Comparison of ENCODE assay signal across 32 cellular contexts in genomic region chr5:129912601-129913000, GRCh38. TPM values are rescaled to one million over a fixed set of nuclear protein-coding genes. Genes with fewer than 3 reads are reported as not detected.
"Had no signal": no experiment of that assay in that cellular context is flagged by ENCODE, and none has a peak within 500 bp of the region (broad histone marks: within the 10 kb centered on the region; RNA-seq: fewer than 3 reads in every experiment).

No MANE protein-coding gene starts in this region.

- H3K27ac Mint-ChIP-seq: activated B cell treated with CpG ODN at 0.5 μM for 24 hours; activated CD4-positive, alpha-beta memory T cell treated with anti-CD3 and anti-CD28 coated beads, Interleukin-2, amount 10 ng/mL, durations not matched to agents 7 days and 5 days; activated CD4-positive, alpha-beta T cell treated with anti-CD3 and anti-CD28 coated beads, Interleukin-2, amount 10 ng/mL, durations not matched to agents 24 days and 14 days; activated naive CD4-positive, alpha-beta T cell treated with anti-CD3 and anti-CD28 coated beads for 36 hours; activated naive CD4-positive, alpha-beta T cell treated with anti-CD3 and anti-CD28 coated beads, Interleukin-2, amount 50 U/mL, for 24 hours; activated naive CD8-positive, alpha-beta T cell treated with anti-CD3 and anti-CD28 coated beads for 36 hours; activated naive CD8-positive, alpha-beta T cell treated with anti-CD3 and anti-CD28 coated beads, Interleukin-2, amount 50 U/mL, for 24 hours; activated T-helper 1 cell treated with anti-CD3 and anti-CD28 coated beads, Interleukin-12 subunit alpha, Interleukin-12 subunit beta, Interleukin-2, Interleukin-4 antibody, amounts not matched to agents 30 ng/mL and 10 ng/mL and 1 ng/mL, durations not matched to agents 14 hours and 24 hours and 36 hours; activated T-helper 2 cell treated with anti-CD3 and anti-CD28 coated beads, Interferon-gamma antibody, Interleukin-2, Interleukin-4, amounts not matched to agents 10 μg/mL and 5 μg/mL and 100 μg/mL, durations not matched to agents 14 hours and 24 hours and 36 hours; T-helper 17 cell; T-helper 2 cell treated with Interferon-gamma antibody and Interleukin-4, amounts not matched to agents 5 μg/mL and 100 μg/mL, for 36 hours had no signal

- H3K27me3 ChIP-seq: adrenal gland, body of pancreas, colonic mucosa had no signal

- H3K4me3 Mint-ChIP-seq: activated B cell treated with CpG ODN at 0.5 μM for 24 hours; activated CD4-positive, alpha-beta memory T cell treated with anti-CD3 and anti-CD28 coated beads, Interleukin-2, amount 10 ng/mL, durations not matched to agents 7 days and 5 days; activated CD4-positive, alpha-beta T cell treated with anti-CD3 and anti-CD28 coated beads, Interleukin-2, amount 10 ng/mL, durations not matched to agents 24 days and 14 days; activated naive CD4-positive, alpha-beta T cell treated with anti-CD3 and anti-CD28 coated beads for 36 hours; activated naive CD4-positive, alpha-beta T cell treated with anti-CD3 and anti-CD28 coated beads, Interleukin-2, amount 50 U/mL, for 24 hours; activated naive CD8-positive, alpha-beta T cell treated with anti-CD3 and anti-CD28 coated beads for 36 hours; activated naive CD8-positive, alpha-beta T cell treated with anti-CD3 and anti-CD28 coated beads, Interleukin-2, amount 50 U/mL, for 24 hours; activated T-cell treated with anti-CD3 and anti-CD28 coated beads, Interleukin-2, amount 50 U/mL, for 4 hours; activated T-helper 1 cell treated with anti-CD3 and anti-CD28 coated beads, Interleukin-12 subunit alpha, Interleukin-12 subunit beta, Interleukin-2, Interleukin-4 antibody, amounts not matched to agents 30 ng/mL and 10 ng/mL and 1 ng/mL, durations not matched to agents 14 hours and 24 hours and 36 hours; T-helper 17 cell; T-helper 2 cell treated with Interferon-gamma antibody and Interleukin-4, amounts not matched to agents 5 μg/mL and 100 μg/mL, for 36 hours had no signal

- DNase-seq: activated B cell treated with CpG ODN at 0.5 μM for 24 hours; activated CD4-positive, alpha-beta memory T cell treated with anti-CD3 and anti-CD28 coated beads, Interleukin-2, amount 10 ng/mL, durations not matched to agents 7 days and 5 days; activated CD4-positive, alpha-beta T cell treated with anti-CD3 and anti-CD28 coated beads, Interleukin-2, amount 10 ng/mL, durations not matched to agents 24 days and 14 days; activated CD4-positive, alpha-beta T cell treated with anti-CD3 and anti-CD28 coated beads, Interleukin-2, amount 50 U/mL, for 4 hours; activated CD8-positive, alpha-beta memory T cell treated with anti-CD3 and anti-CD28 coated beads, Interleukin-2, amount 50 U/mL, for 48 hours; activated effector memory CD4-positive, alpha-beta T cell treated with anti-CD3 and anti-CD28 coated beads, Interleukin-2, amount 50 U/mL, for 16 hours; activated naive CD4-positive, alpha-beta T cell treated with anti-CD3 and anti-CD28 coated beads for 36 hours; activated naive CD8-positive, alpha-beta T cell treated with anti-CD3 and anti-CD28 coated beads for 36 hours; activated naive CD8-positive, alpha-beta T cell treated with anti-CD3 and anti-CD28 coated beads, Interleukin-2, amount 50 U/mL, for 24 hours; activated T-cell treated with anti-CD3 and anti-CD28 coated beads for 4 hours; activated T-cell treated with anti-CD3 and anti-CD28 coated beads, Interleukin-2, amount 50 U/mL, for 4 hours; adrenal gland; aorta; body of pancreas; caudate nucleus; colonic mucosa; effector CD8-positive, alpha-beta T cell; esophagus squamous epithelium; gastrocnemius medialis; glutamatergic neuron; heart left ventricle; T-helper 1 cell; T-helper 17 cell; T1000; WERI-Rb-1 had no signal

- H3K36me3 ChIP-seq: adrenal gland, colonic mucosa, esophagus squamous epithelium, gastrocnemius medialis, WERI-Rb-1 had no signal

- H3K4me1 Mint-ChIP-seq: activated B cell treated with CpG ODN at 0.5 μM for 24 hours; activated CD4-positive, alpha-beta memory T cell treated with anti-CD3 and anti-CD28 coated beads, Interleukin-2, amount 10 ng/mL, durations not matched to agents 7 days and 5 days; activated CD4-positive, alpha-beta T cell treated with anti-CD3 and anti-CD28 coated beads, Interleukin-2, amount 10 ng/mL, durations not matched to agents 24 days and 14 days; activated naive CD4-positive, alpha-beta T cell treated with anti-CD3 and anti-CD28 coated beads, Interleukin-2, amount 50 U/mL, for 24 hours; activated naive CD8-positive, alpha-beta T cell treated with anti-CD3 and anti-CD28 coated beads for 36 hours; activated naive CD8-positive, alpha-beta T cell treated with anti-CD3 and anti-CD28 coated beads, Interleukin-2, amount 50 U/mL, for 24 hours; T-helper 17 cell had no signal

- FAIRE-seq: endothelial cell of umbilical vein had no signal

- ATAC-seq: activated CD4-positive, CD25-positive, alpha-beta regulatory T cell treated with anti-CD3 and anti-CD28 coated beads, Interleukin-2, amount 50 U/mL, for 24 hours; activated naive CD8-positive, alpha-beta T cell treated with anti-CD3 and anti-CD28 coated beads, Interleukin-2, amount 50 U/mL, for 24 hours; activated T-cell treated with anti-CD3 and anti-CD28 coated beads, Interleukin-2, amount 50 U/mL, for 4 hours; body of pancreas; gastrocnemius medialis; heart left ventricle; T-helper 17 cell had no signal

- H3K36me3 Mint-ChIP-seq: activated naive CD4-positive, alpha-beta T cell treated with anti-CD3 and anti-CD28 coated beads, Interleukin-2, amount 50 U/mL, for 24 hours; activated naive CD8-positive, alpha-beta T cell treated with anti-CD3 and anti-CD28 coated beads for 36 hours had no signal

- H3K4me1 ChIP-seq: adrenal gland, body of pancreas, colonic mucosa, esophagus squamous epithelium, gastrocnemius medialis had no signal

- H3K27ac ChIP-seq: adrenal gland, body of pancreas, colonic mucosa, epithelial cell of prostate, esophagus squamous epithelium, gastrocnemius medialis, heart left ventricle, WERI-Rb-1 had no signal

- H3K4me3 ChIP-seq: adrenal gland, body of pancreas, colonic mucosa, esophagus squamous epithelium, gastrocnemius medialis, heart left ventricle had no signal

- H3K9me3 ChIP-seq: adrenal gland, body of pancreas, colonic mucosa, esophagus squamous epithelium, gastrocnemius medialis, heart left ventricle had no signal

- H3K9me3 Mint-ChIP-seq: activated B cell treated with CpG ODN at 0.5 μM for 24 hours; activated CD4-positive, alpha-beta memory T cell treated with anti-CD3 and anti-CD28 coated beads, Interleukin-2, amount 10 ng/mL, durations not matched to agents 7 days and 5 days; activated CD4-positive, alpha-beta T cell treated with anti-CD3 and anti-CD28 coated beads, Interleukin-2, amount 10 ng/mL, durations not matched to agents 24 days and 14 days; activated naive CD4-positive, alpha-beta T cell treated with anti-CD3 and anti-CD28 coated beads for 36 hours; activated naive CD4-positive, alpha-beta T cell treated with anti-CD3 and anti-CD28 coated beads, Interleukin-2, amount 50 U/mL, for 24 hours; activated naive CD8-positive, alpha-beta T cell treated with anti-CD3 and anti-CD28 coated beads for 36 hours; activated naive CD8-positive, alpha-beta T cell treated with anti-CD3 and anti-CD28 coated beads, Interleukin-2, amount 50 U/mL, for 24 hours; activated T-cell treated with anti-CD3 and anti-CD28 coated beads, Interleukin-2, amount 50 U/mL, for 4 hours; activated T-helper 1 cell treated with anti-CD3 and anti-CD28 coated beads, Interleukin-12 subunit alpha, Interleukin-12 subunit beta, Interleukin-2, Interleukin-4 antibody, amounts not matched to agents 30 ng/mL and 10 ng/mL and 1 ng/mL, durations not matched to agents 14 hours and 24 hours and 36 hours; activated T-helper 2 cell treated with anti-CD3 and anti-CD28 coated beads, Interferon-gamma antibody, Interleukin-2, Interleukin-4, amounts not matched to agents 10 μg/mL and 5 μg/mL and 100 μg/mL, durations not matched to agents 14 hours and 24 hours and 36 hours; T-helper 2 cell treated with Interferon-gamma antibody and Interleukin-4, amounts not matched to agents 5 μg/mL and 100 μg/mL, for 36 hours had no signal

RNA-seq across cellular contexts. Expression of gene CHSY3, which starts 8.3 kb away (rescaled TPM):
- total RNA-seq: activated B cell treated with CpG ODN at 0.5 μM for 24 hours; activated CD4-positive, alpha-beta memory T cell treated with anti-CD3 and anti-CD28 coated beads, Interleukin-2, amount 10 ng/mL, durations not matched to agents 7 days and 5 days; activated CD4-positive, alpha-beta T cell treated with anti-CD3 and anti-CD28 coated beads, Interleukin-2, amount 10 ng/mL, durations not matched to agents 24 days and 14 days; activated naive CD4-positive, alpha-beta T cell treated with anti-CD3 and anti-CD28 coated beads for 36 hours; activated naive CD8-positive, alpha-beta T cell treated with anti-CD3 and anti-CD28 coated beads for 36 hours; activated T-cell treated with anti-CD3 and anti-CD28 coated beads, Interleukin-2, amount 50 U/mL, for 4 hours; activated T-helper 1 cell treated with anti-CD3 and anti-CD28 coated beads, Interleukin-12 subunit alpha, Interleukin-12 subunit beta, Interleukin-2, Interleukin-4 antibody, amounts not matched to agents 30 ng/mL and 10 ng/mL and 1 ng/mL, durations not matched to agents 14 hours and 24 hours and 36 hours; activated T-helper 2 cell treated with anti-CD3 and anti-CD28 coated beads, Interferon-gamma antibody, Interleukin-2, Interleukin-4, amounts not matched to agents 10 μg/mL and 5 μg/mL and 100 μg/mL, durations not matched to agents 14 hours and 24 hours and 36 hours; T-helper 17 cell had no signal
